14 cellular contexts compared by ENCODE assay signal in the genomic region with DNA sequence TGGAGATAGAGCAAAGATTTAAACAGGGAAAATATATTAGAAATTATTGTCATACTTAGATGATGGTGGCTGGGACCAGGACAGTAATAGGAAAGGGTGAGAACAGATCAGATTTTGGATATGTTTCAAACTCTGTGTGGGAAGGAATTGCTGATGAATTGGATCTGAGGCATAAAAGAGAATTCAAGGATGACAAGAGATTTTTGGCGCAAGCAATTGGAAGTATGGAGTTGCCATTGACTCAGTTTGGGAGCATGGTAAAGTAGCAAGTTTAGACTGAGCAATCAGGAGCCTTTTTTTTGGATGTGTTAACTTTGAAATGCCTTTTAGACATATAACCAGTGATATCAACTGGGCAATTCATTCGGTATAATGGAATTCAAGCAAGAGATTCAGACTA. TPM values are rescaled to one million over a fixed set of nuclear protein-coding genes. Genes with fewer than 3 reads are reported as not detected.
A peak's percentile ranks its signal among the peaks of the same experiment; 100 is the strongest.
DNase-seq lines count a peak whose midpoint lies in the region; ATAC-seq and TF ChIP-seq lines count a peak whose summit lies in the region.
"Had no signal": no experiment of that assay in that cellular context is flagged by ENCODE, and none has a peak within 500 bp of the region (broad histone marks: within the 10 kb centered on the region; RNA-seq: fewer than 3 reads in every experiment).

No MANE protein-coding gene starts in this region.

- H3K79me2 ChIP-seq in PC-9 (ENCODE audit: low read depth): peaks cover 100% of the 10 kb centered on the region

- no peaks in the 10 kb centered on the region for H3K9me2 ChIP-seq in PC-9 (ENCODE audit: insufficient read depth)

- no peak for ATAC-seq in central memory CD8-positive, alpha-beta T cell (replicated peaks; ENCODE audit: extremely low read depth, poor library complexity, severe bottlenecking)
- no peak for ATAC-seq in gastrocnemius medialis
- no peak for ATAC-seq in HG02571 (IDR thresholded peaks at IDR 0.05; ENCODE audit: unreplicated experiment)
- ATAC-seq: body of pancreas, heart right ventricle had no signal

- no peak for DNase-seq in activated CD4-positive, alpha-beta T cell treated with anti-CD3 and anti-CD28 coated beads, Interleukin-2, amount 10 ng/mL, durations not matched to agents 7 days and 5 days
- no peak for DNase-seq in activated CD4-positive, alpha-beta T cell treated with anti-CD3 and anti-CD28 coated beads for 48 hours
- DNase-seq in PC-9 (no peak), gastrocnemius medialis (no peak), NCI-H748 (lab: John Stamatoyannopoulos, UW; ENCODE audit: unreplicated experiment) (no peak), SIG-M5 (lab: John Stamatoyannopoulos, UW) (no peak)
- DNase-seq in central memory CD8-positive, alpha-beta T cell (ENCODE audit: low spot score in 2 of 2): no peak
- DNase-seq: ACHN, body of pancreas, DMS 273 treated with DMSO at 0.1 percent for 48 hours, heart right ventricle, NCI-H1092 treated with DMSO at 0.1 percent for 48 hours, NCI-H345 had no signal

- POLR2A ChIA-PET in activated CD4-positive, alpha-beta T cell treated with anti-CD3 and anti-CD28 coated beads, Interleukin-2, amount 10 ng/mL, durations not matched to agents 7 days and 5 days (lab: Charles Lee): no interaction called here
- POLR2A ChIA-PET in PC-9 (lab: Charles Lee; ENCODE audit: unreplicated experiment): no interaction called here

- H3K4me1 Mint-ChIP-seq in activated CD4-positive, alpha-beta T cell treated with anti-CD3 and anti-CD28 coated beads, Interleukin-2, amount 10 ng/mL, durations not matched to agents 7 days and 5 days: peaks cover 90% of the 10 kb centered on the region
- H3K4me1 Mint-ChIP-seq in central memory CD8-positive, alpha-beta T cell: peaks cover 85% of the 10 kb centered on the region

- H3F3A ChIP-seq in PC-9 (ENCODE audit: insufficient read depth, low read depth): peaks cover 11% of the 10 kb centered on the region; the same call in 1 of the 2 replicates

- no peaks in the 10 kb centered on the region for H3K9me3 Mint-ChIP-seq in activated CD4-positive, alpha-beta T cell treated with anti-CD3 and anti-CD28 coated beads, Interleukin-2, amount 10 ng/mL, durations not matched to agents 7 days and 5 days
- H3K9me3 Mint-ChIP-seq in central memory CD8-positive, alpha-beta T cell: no peaks in the 10 kb centered on the region

- H3K27me3 ChIP-seq in PC-9 (ENCODE audit: insufficient read depth, low read depth) (no peaks in the 10 kb centered on the region), gastrocnemius medialis (no peaks in the 10 kb centered on the region)
- H3K27me3 ChIP-seq: body of pancreas, heart right ventricle had no signal

- H3K4me2 ChIP-seq in PC-9: peak overlapping the region; percentile 18

- no peak for TF ChIP-seq POLR2A in gastrocnemius medialis (IDR thresholded peaks at IDR 0.05)

- H3K27me3 Mint-ChIP-seq in activated CD4-positive, alpha-beta T cell treated with anti-CD3 and anti-CD28 coated beads, Interleukin-2, amount 10 ng/mL, durations not matched to agents 7 days and 5 days: no peaks in the 10 kb centered on the region
- H3K27me3 Mint-ChIP-seq in central memory CD8-positive, alpha-beta T cell: no peaks in the 10 kb centered on the region

- intact Hi-C loops in PC-9 (cut with micrococcal nuclease; ENCODE audit: unreplicated experiment) (no loop called here), gastrocnemius medialis (cut with DNase I; ENCODE audit: low total_unique reads) (no loop called here)

- H3K9me3 ChIP-seq in PC-9 (ENCODE audit: insufficient read depth, low read depth): no peaks in the 10 kb centered on the region; the same call in 1 of the 2 replicates
- H3K9me3 ChIP-seq in gastrocnemius medialis: no peaks in the 10 kb centered on the region
- H3K9me3 ChIP-seq: body of pancreas, heart right ventricle had no signal

- no peak overlapping the region for H3K4me3 ChIP-seq in PC-9
- no peak overlapping the region for H3K4me3 ChIP-seq in gastrocnemius medialis
- H3K4me3 ChIP-seq: body of pancreas, heart right ventricle had no signal

- H3K27ac ChIP-seq in PC-9 (peak overlapping the region; percentile 35; the same call in 1 of the 2 replicates), gastrocnemius medialis (peak overlapping the region; percentile 25 to 57 (median 35))
- H3K27ac ChIP-seq: body of pancreas, heart right ventricle had no signal

- H3K4me1 ChIP-seq in PC-9 (replicated peaks; ENCODE audit: insufficient read depth) (peaks cover 62% of the 10 kb centered on the region), gastrocnemius medialis (peaks cover 88 to 93% of the 10 kb centered on the region in 2 donors)

- no peak overlapping the region for H2AFZ ChIP-seq in PC-9

- peaks cover 57% of the 10 kb centered on the region for H3K36me3 Mint-ChIP-seq in activated CD4-positive, alpha-beta T cell treated with anti-CD3 and anti-CD28 coated beads, Interleukin-2, amount 10 ng/mL, durations not matched to agents 7 days and 5 days (ENCODE audit: low read depth)
- H3K36me3 Mint-ChIP-seq in central memory CD8-positive, alpha-beta T cell (ENCODE audit: insufficient read depth): peaks cover 2% of the 10 kb centered on the region

- H3K4me3 Mint-ChIP-seq in activated CD4-positive, alpha-beta T cell treated with anti-CD3 and anti-CD28 coated beads, Interleukin-2, amount 10 ng/mL, durations not matched to agents 7 days and 5 days: no peak overlapping the region
- H3K4me3 Mint-ChIP-seq in central memory CD8-positive, alpha-beta T cell: peak overlapping the region; percentile 9

- H3K36me3 ChIP-seq in PC-9 (ENCODE audit: low read depth): 0 out of 2 replicates have a peak, but pooled peaks cover 3% of the 10 kb centered on the region
- no peaks in the 10 kb centered on the region for H3K36me3 ChIP-seq in gastrocnemius medialis
- H3K36me3 ChIP-seq: heart right ventricle had no signal

- H3K27ac Mint-ChIP-seq in activated CD4-positive, alpha-beta T cell treated with anti-CD3 and anti-CD28 coated beads, Interleukin-2, amount 10 ng/mL, durations not matched to agents 7 days and 5 days: peak overlapping the region; percentile 60
- H3K27ac Mint-ChIP-seq in central memory CD8-positive, alpha-beta T cell (ENCODE audit: low read depth): peak overlapping the region; percentile 66

- no peak for TF ChIP-seq CTCF in PC-9 (conservative IDR thresholded peaks at IDR 0.05)
- TF ChIP-seq CTCF in gastrocnemius medialis (IDR thresholded peaks at IDR 0.05 in 4 of 5, conservative IDR thresholded peaks at IDR 0.05 in 1 of 5): no peak

- in situ Hi-C loops in gastrocnemius medialis (cut with MboI; ENCODE audit: low sequenced_read_pairs in 4 of 4): no loop called here

- CTCF ChIA-PET in activated CD4-positive, alpha-beta T cell treated with anti-CD3 and anti-CD28 coated beads, Interleukin-2, amount 10 ng/mL, durations not matched to agents 7 days and 5 days (lab: Charles Lee): interaction anchor here (1.2 to 5.8 kb wide), 2 partner anchors 9 to 11 kb away, joined by 3 to 30 read pairs; no protein-coding TSS in a partner anchor
- CTCF ChIA-PET in PC-9 (lab: Charles Lee): no interaction called here

- H4K20me1 ChIP-seq in PC-9 (ENCODE audit: insufficient read depth): peaks cover 49% of the 10 kb centered on the region

- BruUV-seq in PC-9 (replicated peaks; lab: Mats Ljungman, UMichigan): no TSS peak

RNA-seq across cellular contexts. Expression of a gene that starts 14.4 kb away (rescaled TPM):
- 100 to 1,000 TPM; 126 to 154 TPM for total RNA-seq in activated CD4-positive, alpha-beta T cell treated with anti-CD3 and anti-CD28 coated beads, Interleukin-2, amount 10 ng/mL, durations not matched to agents 7 days and 5 days
- total RNA-seq in PC-9 (2021) (33.3 and 45.8 TPM in 2 replicates), gastrocnemius medialis (10 to 100 TPM; 63.7 to 73.5 (median 69.2) TPM)
